In the genomic region with DNA sequence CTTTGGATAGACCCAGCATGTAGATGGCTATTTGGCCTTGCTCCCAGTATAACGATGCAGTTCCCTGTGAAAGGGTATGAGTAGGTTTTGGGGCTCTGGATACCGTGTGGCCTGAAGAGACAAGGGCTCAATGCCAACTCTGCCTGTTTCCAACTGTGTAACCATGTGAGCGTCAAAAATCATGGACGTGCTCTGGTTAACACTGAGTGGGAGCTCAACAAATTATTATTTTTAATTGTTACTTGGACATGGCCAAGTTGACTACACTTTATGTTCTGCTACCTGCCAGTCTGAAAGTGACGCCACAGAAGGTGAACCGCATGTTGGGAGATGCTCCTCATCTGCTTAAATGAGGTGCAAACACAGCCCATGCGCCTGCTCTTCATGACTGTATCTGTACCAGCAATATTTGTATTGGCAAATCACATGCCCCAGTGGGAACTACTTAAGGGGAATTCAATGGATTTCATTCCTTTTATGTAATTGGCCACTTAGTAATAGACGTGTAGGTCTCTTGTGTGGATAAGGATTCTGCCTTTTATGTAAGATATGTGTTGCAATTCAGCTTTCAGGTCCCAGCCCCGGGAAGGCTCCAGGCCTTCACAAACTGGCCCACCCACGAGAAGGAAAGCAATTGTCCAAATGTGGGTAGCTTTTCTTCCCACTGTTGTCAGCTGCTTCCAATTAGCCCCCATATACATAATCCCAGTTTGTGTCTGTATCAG, we compare ENCODE assay signal across 1 cellular context.
TF ChIP-seq lines count a peak whose summit lies in the region.

No MANE protein-coding gene starts in this region.

TF ChIP-seq in A549, 52 proteins besides CTCF, POLR2A, EP300 and RAD21 (continued from another document):
- TF ChIP-seq, protein P1, sequence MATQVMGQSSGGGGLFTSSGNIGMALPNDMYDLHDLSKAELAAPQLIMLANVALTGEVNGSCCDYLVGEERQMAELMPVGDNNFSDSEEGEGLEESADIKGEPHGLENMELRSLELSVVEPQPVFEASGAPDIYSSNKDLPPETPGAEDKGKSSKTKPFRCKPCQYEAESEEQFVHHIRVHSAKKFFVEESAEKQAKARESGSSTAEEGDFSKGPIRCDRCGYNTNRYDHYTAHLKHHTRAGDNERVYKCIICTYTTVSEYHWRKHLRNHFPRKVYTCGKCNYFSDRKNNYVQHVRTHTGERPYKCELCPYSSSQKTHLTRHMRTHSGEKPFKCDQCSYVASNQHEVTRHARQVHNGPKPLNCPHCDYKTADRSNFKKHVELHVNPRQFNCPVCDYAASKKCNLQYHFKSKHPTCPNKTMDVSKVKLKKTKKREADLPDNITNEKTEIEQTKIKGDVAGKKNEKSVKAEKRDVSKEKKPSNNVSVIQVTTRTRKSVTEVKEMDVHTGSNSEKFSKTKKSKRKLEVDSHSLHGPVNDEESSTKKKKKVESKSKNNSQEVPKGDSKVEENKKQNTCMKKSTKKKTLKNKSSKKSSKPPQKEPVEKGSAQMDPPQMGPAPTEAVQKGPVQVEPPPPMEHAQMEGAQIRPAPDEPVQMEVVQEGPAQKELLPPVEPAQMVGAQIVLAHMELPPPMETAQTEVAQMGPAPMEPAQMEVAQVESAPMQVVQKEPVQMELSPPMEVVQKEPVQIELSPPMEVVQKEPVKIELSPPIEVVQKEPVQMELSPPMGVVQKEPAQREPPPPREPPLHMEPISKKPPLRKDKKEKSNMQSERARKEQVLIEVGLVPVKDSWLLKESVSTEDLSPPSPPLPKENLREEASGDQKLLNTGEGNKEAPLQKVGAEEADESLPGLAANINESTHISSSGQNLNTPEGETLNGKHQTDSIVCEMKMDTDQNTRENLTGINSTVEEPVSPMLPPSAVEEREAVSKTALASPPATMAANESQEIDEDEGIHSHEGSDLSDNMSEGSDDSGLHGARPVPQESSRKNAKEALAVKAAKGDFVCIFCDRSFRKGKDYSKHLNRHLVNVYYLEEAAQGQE (IDR thresholded peaks at IDR 0.05) = no peak
- TF ChIP-seq, protein P2, sequence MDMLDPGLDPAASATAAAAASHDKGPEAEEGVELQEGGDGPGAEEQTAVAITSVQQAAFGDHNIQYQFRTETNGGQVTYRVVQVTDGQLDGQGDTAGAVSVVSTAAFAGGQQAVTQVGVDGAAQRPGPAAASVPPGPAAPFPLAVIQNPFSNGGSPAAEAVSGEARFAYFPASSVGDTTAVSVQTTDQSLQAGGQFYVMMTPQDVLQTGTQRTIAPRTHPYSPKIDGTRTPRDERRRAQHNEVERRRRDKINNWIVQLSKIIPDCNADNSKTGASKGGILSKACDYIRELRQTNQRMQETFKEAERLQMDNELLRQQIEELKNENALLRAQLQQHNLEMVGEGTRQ (IDR thresholded peaks at IDR 0.05) = no peak
- TF ChIP-seq CEBPB (IDR thresholded peaks at IDR 0.05) = peak in 1 of 2 experiments; percentile 21; a peak in 2 of 4 replicates
- no peak for TF ChIP-seq ZNF302 (CRISPR knock-in tag; IDR thresholded peaks at IDR 0.05)
